In genomic region chr2:54073796-54074195, GRCh38 we compare ENCODE assay signal across 14 cellular contexts. TPM values are rescaled to one million over a fixed set of nuclear protein-coding genes. Genes with fewer than 3 reads are reported as not detected.
A peak's percentile ranks its signal among the peaks of the same experiment; 100 is the strongest.
DNase-seq lines count a peak whose midpoint lies in the region; ATAC-seq and TF ChIP-seq lines count a peak whose summit lies in the region.
"Had no signal": no experiment of that assay in that cellular context is flagged by ENCODE, and none has a peak within 500 bp of the region (broad histone marks: within the 10 kb centered on the region; RNA-seq: fewer than 3 reads in every experiment).

No MANE protein-coding gene starts in this region.

- peak; percentile 83 for ATAC-seq in GM21526 (IDR thresholded peaks at IDR 0.05; ENCODE audit: low FRiP score, unreplicated experiment)
- ATAC-seq: left cardiac atrium had no signal

- H3K27me3 ChIP-seq in ascending aorta = no peaks in the 10 kb centered on the region
- H3K27me3 ChIP-seq: esophagus muscularis mucosa, pancreas, vagina had no signal

- H3K4me1 ChIP-seq in ascending aorta = no peaks in the 10 kb centered on the region
- H3K4me1 ChIP-seq: esophagus muscularis mucosa, vagina had no signal

- H3K36me3 ChIP-seq in ascending aorta = no peaks in the 10 kb centered on the region
- H3K36me3 ChIP-seq: esophagus muscularis mucosa, pancreas, vagina had no signal

- no peaks in the 10 kb centered on the region for H3K9me3 ChIP-seq in ascending aorta
- H3K9me3 ChIP-seq: esophagus muscularis mucosa, pancreas, vagina had no signal

- H3K27ac ChIP-seq in ascending aorta = no peak overlapping the region
- H3K27ac ChIP-seq: esophagus muscularis mucosa, pancreas, vagina had no signal

- no peak overlapping the region for H3K4me3 ChIP-seq in choroid plexus epithelial cell (ENCODE audit: low read depth, low read length)
- H3K4me3 ChIP-seq in ascending aorta = no peak overlapping the region
- H3K4me3 ChIP-seq: esophagus muscularis mucosa, pancreas, vagina had no signal

- TF ChIP-seq CTCF in choroid plexus epithelial cell (conservative IDR thresholded peaks at IDR 0.05; ENCODE audit: low read depth, low read length) (no peak), ascending aorta (IDR thresholded peaks at IDR 0.05) (no peak)

- intact Hi-C loops in ascending aorta (cut with DNase I) = no loop called here

- peak; percentile 81 for DNase-seq in ELR (ENCODE audit: low read depth)
- peak; percentile 68 for DNase-seq in LoVo (ENCODE audit: low spot score)
- peak; percentile 56 for DNase-seq in choroid plexus epithelial cell (ENCODE audit: low read depth)
- no peak for DNase-seq in NCI-H2227 treated with DMSO at 0.1 percent for 48 hours (lab: John Stamatoyannopoulos, UW)
- no peak for DNase-seq in ascending aorta (ENCODE audit: low spot score in 2 of 2)
- DNase-seq in OCI-M2 (lab: John Stamatoyannopoulos, UW; ENCODE audit: unreplicated experiment) = no peak
- DNase-seq in NCI-H1694 treated with DMSO at 0.1 percent for 48 hours (lab: John Stamatoyannopoulos, UW) = no peak
- DNase-seq: activated B cell treated with CpG ODN at 0.5 μM for 24 hours; CD8-positive, alpha-beta memory T cell; left cardiac atrium; pancreas had no signal

RNA-seq across cellular contexts. Expression of gene ACYP2, which starts 41.6 kb away (rescaled TPM):
- 0.96 TPM for total RNA-seq in ascending aorta

Comparison
In these comparisons a context has a peak if more than half of its experiments do, and no peak if none do; other contexts are left out.
1. DNase-seq: peak in ELR (single experiment), LoVo (single experiment) and choroid plexus epithelial cell (single experiment); none in NCI-H2227 treated with DMSO at 0.1 percent for 48 hours (single experiment), ascending aorta (0 of 2), OCI-M2 (single experiment) and NCI-H1694 treated with DMSO at 0.1 percent for 48 hours (single experiment).